ENCODE assay signal across 13 cellular contexts in genomic region chr5:90022711-90023053, GRCh38.
A peak's percentile ranks its signal among the peaks of the same experiment; 100 is the strongest.
DNase-seq lines count a peak whose midpoint lies in the region; ATAC-seq and TF ChIP-seq lines count a peak whose summit lies in the region.
"Had no signal": no experiment of that assay in that cellular context is flagged by ENCODE, and none has a peak within 500 bp of the region (broad histone marks: within the 10 kb centered on the region; RNA-seq: fewer than 3 reads in every experiment).

No MANE protein-coding gene starts in this region.

- peaks cover 8% of the 10 kb centered on the region for H3K4me1 ChIP-seq in osteoblast (ENCODE audit: insufficient read depth, low read length)
- H3K4me1 ChIP-seq: adrenal gland had no signal

- H3K4me3 ChIP-seq in osteoblast (ENCODE audit: insufficient read depth, low read length), result no peak overlapping the region
- no peak overlapping the region for H3K4me3 ChIP-seq in H7 (ENCODE audit: insufficient read depth, low read depth, low read length)
- H3K4me3 ChIP-seq: adrenal gland had no signal

- H4K20me1 ChIP-seq in osteoblast (ENCODE audit: insufficient read depth, low read length), result no peaks in the 10 kb centered on the region

- DNase-seq in astrocyte of the hippocampus (ENCODE audit: low read depth, low spot score) (peak; percentile 25), osteoblast (ENCODE audit: insufficient read length, low spot score, missing footprints) (no peak), H7 (no peak), dedifferentiated amniotic fluid mesenchymal stem cell (ENCODE audit: extremely low spot score) (no peak), NCI-H1930 (lab: John Stamatoyannopoulos, UW) (no peak)
- DNase-seq: adrenal gland; CD4-positive, CD25-positive, alpha-beta regulatory T cell; effector memory CD8-positive, alpha-beta T cell had no signal

- TF ChIP-seq CTCF in osteoblast (IDR thresholded peaks at IDR 0.05; ENCODE audit: extremely low read depth, low read depth, low read length), result no peak

- H3K79me2 ChIP-seq in osteoblast (ENCODE audit: insufficient read depth, low read length), result no peaks in the 10 kb centered on the region

- H3K4me2 ChIP-seq in osteoblast (ENCODE audit: insufficient read depth, low read length), result no peak overlapping the region

- H3K27me3 ChIP-seq in osteoblast (ENCODE audit: insufficient read depth, low read length) (no peaks in the 10 kb centered on the region), H7 (ENCODE audit: control insufficient read depth, insufficient read depth, low read length) (no peaks in the 10 kb centered on the region)
- H3K27me3 ChIP-seq: adrenal gland had no signal

- no peaks in the 10 kb centered on the region for H3K36me3 ChIP-seq in osteoblast (ENCODE audit: insufficient read depth, low read length)
- no peaks in the 10 kb centered on the region for H3K36me3 ChIP-seq in H7 (replicated peaks; ENCODE audit: control insufficient read depth, insufficient read depth, low read length)
- H3K36me3 ChIP-seq: adrenal gland had no signal

- H3K27ac ChIP-seq in osteoblast (ENCODE audit: low read depth, low read length), result no peak overlapping the region
- H3K27ac ChIP-seq: adrenal gland, VCaP had no signal

- peak overlapping the region; percentile 5 for H2AFZ ChIP-seq in osteoblast (ENCODE audit: low read length)

- peak; percentile 57 for ATAC-seq in GM18907 (IDR thresholded peaks at IDR 0.05; ENCODE audit: unreplicated experiment)
- ATAC-seq in HG02981 (IDR thresholded peaks at IDR 0.05; ENCODE audit: unreplicated experiment), result peak; percentile 38
- ATAC-seq: effector memory CD8-positive, alpha-beta T cell; natural killer cell treated with Interleukin-12 subunit alpha and Interleukin-12 subunit beta and Interleukin-15 and Interleukin-18, amount 100 ng/mL, for 72 hours; sciatic nerve had no signal

- H3K9me3 ChIP-seq in osteoblast (ENCODE audit: low read depth, low read length), result no peaks in the 10 kb centered on the region
- H3K9me3 ChIP-seq: adrenal gland had no signal
